In the genomic region with DNA sequence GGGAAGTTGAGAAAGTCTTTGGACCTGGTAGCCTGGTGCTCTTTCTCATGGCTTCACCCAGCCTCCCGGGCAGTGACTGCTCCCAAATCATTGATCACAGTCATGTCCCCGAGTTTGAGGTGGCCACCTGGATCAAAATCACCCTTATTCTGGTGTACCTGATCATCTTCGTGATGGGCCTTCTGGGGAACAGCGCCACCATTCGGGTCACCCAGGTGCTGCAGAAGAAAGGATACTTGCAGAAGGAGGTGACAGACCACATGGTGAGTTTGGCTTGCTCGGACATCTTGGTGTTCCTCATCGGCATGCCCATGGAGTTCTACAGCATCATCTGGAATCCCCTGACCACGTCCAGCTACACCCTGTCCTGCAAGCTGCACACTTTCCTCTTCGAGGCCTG, we compare ENCODE assay signal across 2 cellular contexts.
TF ChIP-seq lines count a peak whose summit lies in the region.

No MANE protein-coding gene starts in this region.

TF ChIP-seq in IMR-90, 13 proteins besides CTCF, POLR2A, EP300 and RAD21:
- no peak for TF ChIP-seq RCOR1 (IDR thresholded peaks at IDR 0.05; ENCODE audit: insufficient replicate concordance, low read length)
- TF ChIP-seq, protein P1, sequence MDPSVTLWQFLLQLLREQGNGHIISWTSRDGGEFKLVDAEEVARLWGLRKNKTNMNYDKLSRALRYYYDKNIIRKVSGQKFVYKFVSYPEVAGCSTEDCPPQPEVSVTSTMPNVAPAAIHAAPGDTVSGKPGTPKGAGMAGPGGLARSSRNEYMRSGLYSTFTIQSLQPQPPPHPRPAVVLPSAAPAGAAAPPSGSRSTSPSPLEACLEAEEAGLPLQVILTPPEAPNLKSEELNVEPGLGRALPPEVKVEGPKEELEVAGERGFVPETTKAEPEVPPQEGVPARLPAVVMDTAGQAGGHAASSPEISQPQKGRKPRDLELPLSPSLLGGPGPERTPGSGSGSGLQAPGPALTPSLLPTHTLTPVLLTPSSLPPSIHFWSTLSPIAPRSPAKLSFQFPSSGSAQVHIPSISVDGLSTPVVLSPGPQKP (IDR thresholded peaks at IDR 0.05; ENCODE audit: borderline replicate concordance, low read depth, low read length), result no peak
- TF ChIP-seq NFE2L2 (IDR thresholded peaks at IDR 0.05; ENCODE audit: low read depth, low read length), result no peak
- TF ChIP-seq BHLHE40 (IDR thresholded peaks at IDR 0.05; ENCODE audit: low read depth, low read length), result no peak
- TF ChIP-seq MXI1 (IDR thresholded peaks at IDR 0.05; ENCODE audit: borderline replicate concordance, low read depth, low read length), result no peak
- no peak for TF ChIP-seq SMC3 (IDR thresholded peaks at IDR 0.05; ENCODE audit: low read depth, low read length)
- TF ChIP-seq CEBPB (IDR thresholded peaks at IDR 0.05; ENCODE audit: low read depth, low read length), result no peak
- TF ChIP-seq RFX5 (IDR thresholded peaks at IDR 0.05; ENCODE audit: low read depth, low read length), result no peak
TF ChIP-seq in IMR-90: peak in this region for 0.

TF ChIP-seq in liver, 16 proteins besides CTCF, POLR2A, EP300 and RAD21:
- no peak for TF ChIP-seq RXRA (IDR thresholded peaks at IDR 0.05)
- TF ChIP-seq, protein P2, sequence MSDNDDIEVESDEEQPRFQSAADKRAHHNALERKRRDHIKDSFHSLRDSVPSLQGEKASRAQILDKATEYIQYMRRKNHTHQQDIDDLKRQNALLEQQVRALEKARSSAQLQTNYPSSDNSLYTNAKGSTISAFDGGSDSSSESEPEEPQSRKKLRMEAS (IDR thresholded peaks at IDR 0.05), result no peak
- TF ChIP-seq TAF1 (conservative IDR thresholded peaks at IDR 0.05), result no peak
- TF ChIP-seq, protein P3, sequence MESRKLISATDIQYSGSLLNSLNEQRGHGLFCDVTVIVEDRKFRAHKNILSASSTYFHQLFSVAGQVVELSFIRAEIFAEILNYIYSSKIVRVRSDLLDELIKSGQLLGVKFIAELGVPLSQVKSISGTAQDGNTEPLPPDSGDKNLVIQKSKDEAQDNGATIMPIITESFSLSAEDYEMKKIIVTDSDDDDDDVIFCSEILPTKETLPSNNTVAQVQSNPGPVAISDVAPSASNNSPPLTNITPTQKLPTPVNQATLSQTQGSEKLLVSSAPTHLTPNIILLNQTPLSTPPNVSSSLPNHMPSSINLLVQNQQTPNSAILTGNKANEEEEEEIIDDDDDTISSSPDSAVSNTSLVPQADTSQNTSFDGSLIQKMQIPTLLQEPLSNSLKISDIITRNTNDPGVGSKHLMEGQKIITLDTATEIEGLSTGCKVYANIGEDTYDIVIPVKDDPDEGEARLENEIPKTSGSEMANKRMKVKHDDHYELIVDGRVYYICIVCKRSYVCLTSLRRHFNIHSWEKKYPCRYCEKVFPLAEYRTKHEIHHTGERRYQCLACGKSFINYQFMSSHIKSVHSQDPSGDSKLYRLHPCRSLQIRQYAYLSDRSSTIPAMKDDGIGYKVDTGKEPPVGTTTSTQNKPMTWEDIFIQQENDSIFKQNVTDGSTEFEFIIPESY (IDR thresholded peaks at IDR 0.05), result no peak
- TF ChIP-seq EGR1 (IDR thresholded peaks at IDR 0.05; ENCODE audit: low read depth in 2 of 2), result no peak
- no peak for TF ChIP-seq YY1 (IDR thresholded peaks at IDR 0.05)
- TF ChIP-seq JUND (IDR thresholded peaks at IDR 0.05), result no peak
- no peak for TF ChIP-seq NR2F2 (IDR thresholded peaks at IDR 0.05)
- TF ChIP-seq GABPA (IDR thresholded peaks at IDR 0.05 in 1 of 2, conservative IDR thresholded peaks at IDR 0.05 in 1 of 2), result no peak
- no peak for TF ChIP-seq HNF4G (IDR thresholded peaks at IDR 0.05)
- no peak for TF ChIP-seq FOXA2 (IDR thresholded peaks at IDR 0.05)
- TF ChIP-seq FOXA1 (IDR thresholded peaks at IDR 0.05), result no peak
- TF ChIP-seq, protein P4, sequence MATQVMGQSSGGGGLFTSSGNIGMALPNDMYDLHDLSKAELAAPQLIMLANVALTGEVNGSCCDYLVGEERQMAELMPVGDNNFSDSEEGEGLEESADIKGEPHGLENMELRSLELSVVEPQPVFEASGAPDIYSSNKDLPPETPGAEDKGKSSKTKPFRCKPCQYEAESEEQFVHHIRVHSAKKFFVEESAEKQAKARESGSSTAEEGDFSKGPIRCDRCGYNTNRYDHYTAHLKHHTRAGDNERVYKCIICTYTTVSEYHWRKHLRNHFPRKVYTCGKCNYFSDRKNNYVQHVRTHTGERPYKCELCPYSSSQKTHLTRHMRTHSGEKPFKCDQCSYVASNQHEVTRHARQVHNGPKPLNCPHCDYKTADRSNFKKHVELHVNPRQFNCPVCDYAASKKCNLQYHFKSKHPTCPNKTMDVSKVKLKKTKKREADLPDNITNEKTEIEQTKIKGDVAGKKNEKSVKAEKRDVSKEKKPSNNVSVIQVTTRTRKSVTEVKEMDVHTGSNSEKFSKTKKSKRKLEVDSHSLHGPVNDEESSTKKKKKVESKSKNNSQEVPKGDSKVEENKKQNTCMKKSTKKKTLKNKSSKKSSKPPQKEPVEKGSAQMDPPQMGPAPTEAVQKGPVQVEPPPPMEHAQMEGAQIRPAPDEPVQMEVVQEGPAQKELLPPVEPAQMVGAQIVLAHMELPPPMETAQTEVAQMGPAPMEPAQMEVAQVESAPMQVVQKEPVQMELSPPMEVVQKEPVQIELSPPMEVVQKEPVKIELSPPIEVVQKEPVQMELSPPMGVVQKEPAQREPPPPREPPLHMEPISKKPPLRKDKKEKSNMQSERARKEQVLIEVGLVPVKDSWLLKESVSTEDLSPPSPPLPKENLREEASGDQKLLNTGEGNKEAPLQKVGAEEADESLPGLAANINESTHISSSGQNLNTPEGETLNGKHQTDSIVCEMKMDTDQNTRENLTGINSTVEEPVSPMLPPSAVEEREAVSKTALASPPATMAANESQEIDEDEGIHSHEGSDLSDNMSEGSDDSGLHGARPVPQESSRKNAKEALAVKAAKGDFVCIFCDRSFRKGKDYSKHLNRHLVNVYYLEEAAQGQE (IDR thresholded peaks at IDR 0.05), result no peak
- no peak for TF ChIP-seq HNF4A (conservative IDR thresholded peaks at IDR 0.05)
- TF ChIP-seq, protein P5, sequence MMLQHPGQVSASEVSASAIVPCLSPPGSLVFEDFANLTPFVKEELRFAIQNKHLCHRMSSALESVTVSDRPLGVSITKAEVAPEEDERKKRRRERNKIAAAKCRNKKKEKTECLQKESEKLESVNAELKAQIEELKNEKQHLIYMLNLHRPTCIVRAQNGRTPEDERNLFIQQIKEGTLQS (IDR thresholded peaks at IDR 0.05), result no peak
